Comparison of ENCODE assay signal across 1 cellular context in the genomic region with DNA sequence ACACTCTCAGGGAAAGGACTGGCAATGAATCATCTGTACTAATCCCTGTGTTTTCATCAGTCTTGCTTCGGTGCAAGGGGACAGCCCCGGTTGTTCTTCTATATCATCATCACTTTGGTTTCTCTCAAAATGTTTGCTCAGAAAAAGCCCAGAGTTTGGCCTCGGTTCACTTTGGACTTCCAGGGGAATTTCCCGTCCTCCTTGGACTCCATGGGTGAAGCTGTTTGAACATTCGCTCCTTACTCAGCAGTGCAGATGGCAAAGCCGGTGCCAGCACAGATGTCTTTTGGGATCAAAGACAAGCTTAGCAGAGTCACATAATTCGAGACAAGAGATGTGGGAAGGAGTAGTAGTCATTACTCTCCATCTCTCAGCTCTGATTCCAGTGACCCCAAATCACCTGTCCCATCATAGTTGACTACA.
TF ChIP-seq lines count a peak whose summit lies in the region.

No MANE protein-coding gene starts in this region.

TF ChIP-seq in HepG2, 621 proteins besides CTCF, POLR2A, EP300 and RAD21 (continued from another document):
- TF ChIP-seq, protein P1, sequence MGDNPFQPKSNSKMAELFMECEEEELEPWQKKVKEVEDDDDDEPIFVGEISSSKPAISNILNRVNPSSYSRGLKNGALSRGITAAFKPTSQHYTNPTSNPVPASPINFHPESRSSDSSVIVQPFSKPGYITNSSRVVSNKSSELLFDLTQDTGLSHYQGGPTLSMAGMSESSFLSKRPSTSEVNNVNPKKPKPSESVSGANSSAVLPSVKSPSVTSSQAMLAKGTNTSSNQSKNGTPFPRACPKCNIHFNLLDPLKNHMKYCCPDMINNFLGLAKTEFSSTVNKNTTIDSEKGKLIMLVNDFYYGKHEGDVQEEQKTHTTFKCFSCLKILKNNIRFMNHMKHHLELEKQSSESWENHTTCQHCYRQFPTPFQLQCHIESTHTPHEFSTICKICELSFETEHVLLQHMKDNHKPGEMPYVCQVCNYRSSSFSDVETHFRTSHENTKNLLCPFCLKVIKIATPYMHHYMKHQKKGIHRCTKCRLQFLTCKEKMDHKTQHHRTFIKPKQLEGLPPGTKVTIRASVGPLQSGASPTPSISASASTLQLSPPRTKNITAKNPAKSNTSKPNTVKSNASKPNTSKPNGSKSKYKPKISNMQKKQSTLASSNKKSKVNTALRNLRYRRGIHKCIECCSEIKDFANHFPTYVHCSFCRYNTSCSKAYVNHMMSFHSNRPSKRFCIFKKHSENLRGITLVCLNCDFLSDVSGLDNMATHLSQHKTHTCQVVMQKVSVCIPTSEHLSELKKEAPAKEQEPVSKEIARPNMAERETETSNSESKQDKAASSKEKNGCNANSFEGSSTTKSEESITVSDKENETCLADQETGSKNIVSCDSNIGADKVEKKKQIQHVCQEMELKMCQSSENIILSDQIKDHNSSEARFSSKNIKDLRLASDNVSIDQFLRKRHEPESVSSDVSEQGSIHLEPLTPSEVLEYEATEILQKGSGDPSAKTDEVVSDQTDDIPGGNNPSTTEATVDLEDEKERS (CRISPR knock-in tag; IDR thresholded peaks at IDR 0.05): no peak
